Comparison of ENCODE assay signal across 1 cellular context in genomic region chr5:62412549-62413329, GRCh38.
TF ChIP-seq lines count a peak whose summit lies in the region.

IPO11 (plus strand) TSS chr5:62412763; CDS start chr5:62437280, 24,517 bp downstream.

TF ChIP-seq in HepG2, 621 proteins besides CTCF, POLR2A, EP300 and RAD21 (continued from another document and continues in another):
- TF ChIP-seq ZBTB40 (IDR thresholded peaks at IDR 0.05) = no peak
- TF ChIP-seq ZBTB40 (CRISPR knock-in tag; IDR thresholded peaks at IDR 0.05) = peak; percentile 74
- no peak for TF ChIP-seq ZNF550 (CRISPR knock-in tag; IDR thresholded peaks at IDR 0.05; ENCODE audit: borderline replicate concordance)
- TF ChIP-seq MXD3 (CRISPR knock-in tag; IDR thresholded peaks at IDR 0.05) = peak; percentile 65; the same call in 1 of the 2 replicates
- no peak for TF ChIP-seq ZBTB1 (CRISPR knock-in tag; IDR thresholded peaks at IDR 0.05; ENCODE audit: borderline replicate concordance)
- TF ChIP-seq GABPB1 (CRISPR knock-in tag; IDR thresholded peaks at IDR 0.05) = peak; percentile 84
- TF ChIP-seq ZBTB46 (CRISPR knock-in tag; IDR thresholded peaks at IDR 0.05; ENCODE audit: borderline replicate concordance) = no peak
- no peak for TF ChIP-seq PLSCR1 (CRISPR knock-in tag; IDR thresholded peaks at IDR 0.05; ENCODE audit: borderline replicate concordance)
- peak; percentile 90 for TF ChIP-seq E2F5 (CRISPR knock-in tag; conservative IDR thresholded peaks at IDR 0.05)
- no peak for TF ChIP-seq ZFAT (CRISPR knock-in tag; conservative IDR thresholded peaks at IDR 0.05)
- no peak for TF ChIP-seq SOX13 (IDR thresholded peaks at IDR 0.05)
- TF ChIP-seq SOX13 (CRISPR knock-in tag; conservative IDR thresholded peaks at IDR 0.05 in 1 of 2, IDR thresholded peaks at IDR 0.05 in 1 of 2) = peak in 1 of 2 experiments; percentile 27; a peak in 1 of 4 replicates
- TF ChIP-seq ZNF382 (CRISPR knock-in tag; IDR thresholded peaks at IDR 0.05; ENCODE audit: borderline replicate concordance) = no peak
- no peak for TF ChIP-seq ZNF510 (CRISPR knock-in tag; IDR thresholded peaks at IDR 0.05; ENCODE audit: low read depth)
- no peak for TF ChIP-seq SOX6 (IDR thresholded peaks at IDR 0.05)
- peak; percentile 54 for TF ChIP-seq SOX6 (CRISPR knock-in tag; IDR thresholded peaks at IDR 0.05)
- peak; percentile 56 for TF ChIP-seq UBTF (CRISPR knock-in tag; IDR thresholded peaks at IDR 0.05)
- no peak for TF ChIP-seq THYN1 (CRISPR knock-in tag; IDR thresholded peaks at IDR 0.05; ENCODE audit: borderline replicate concordance, low read depth)
- no peak for TF ChIP-seq JARID2 (CRISPR knock-in tag; IDR thresholded peaks at IDR 0.05; ENCODE audit: insufficient replicate concordance)
- TF ChIP-seq ZNF614 (CRISPR knock-in tag; IDR thresholded peaks at IDR 0.05; ENCODE audit: borderline replicate concordance) = no peak
- TF ChIP-seq HNF4A (CRISPR knock-in tag; IDR thresholded peaks at IDR 0.05) = no peak
- TF ChIP-seq SIN3A (IDR thresholded peaks at IDR 0.05; ENCODE audit: borderline replicate concordance, low read depth, low read length) = peak; percentile 85; the same call in 1 of the 2 replicates
- TF ChIP-seq ZNF160 (CRISPR knock-in tag; IDR thresholded peaks at IDR 0.05) = 0 out of 2 replicates have a peak, but pooled peaks have one; percentile 37
- TF ChIP-seq SP4 (CRISPR knock-in tag; IDR thresholded peaks at IDR 0.05) = peak; percentile 76; the same call in 1 of the 2 replicates
- peak; percentile 65; the same call in 1 of the 2 replicates for TF ChIP-seq SNAPC2 (CRISPR knock-in tag; IDR thresholded peaks at IDR 0.05)
- no peak for TF ChIP-seq MATR3 (CRISPR knock-in tag; IDR thresholded peaks at IDR 0.05)
- no peak for TF ChIP-seq SP1 (IDR thresholded peaks at IDR 0.05)
- TF ChIP-seq SP1 (CRISPR knock-in tag; IDR thresholded peaks at IDR 0.05) = peak; percentile 75
- no peak for TF ChIP-seq THAP8 (CRISPR knock-in tag; IDR thresholded peaks at IDR 0.05; ENCODE audit: borderline replicate concordance)
- peak; percentile 72; the same call in 1 of the 2 replicates for TF ChIP-seq NRL (CRISPR knock-in tag; IDR thresholded peaks at IDR 0.05; ENCODE audit: borderline replicate concordance)
- TF ChIP-seq ZMYM3 (CRISPR knock-in tag; IDR thresholded peaks at IDR 0.05) = peak; percentile 48; the same call in 1 of the 2 replicates
- TF ChIP-seq AKAP8 (CRISPR knock-in tag; IDR thresholded peaks at IDR 0.05) = no peak
- no peak for TF ChIP-seq ZNF496 (CRISPR knock-in tag; IDR thresholded peaks at IDR 0.05; ENCODE audit: insufficient replicate concordance)
- TF ChIP-seq KLF16 (CRISPR knock-in tag; IDR thresholded peaks at IDR 0.05) = 0 out of 4 replicates have a peak, but pooled peaks of 1 of the 2 experiments have one; percentile 55
- TF ChIP-seq ATAD3A (CRISPR knock-in tag; IDR thresholded peaks at IDR 0.05) = no peak
- peak; percentile 59; the same call in 1 of the 2 replicates for TF ChIP-seq DRAP1 (CRISPR knock-in tag; IDR thresholded peaks at IDR 0.05)
- no peak for TF ChIP-seq ZNF235 (CRISPR knock-in tag; IDR thresholded peaks at IDR 0.05; ENCODE audit: borderline replicate concordance)
- no peak for TF ChIP-seq ZBTB49 (CRISPR knock-in tag; IDR thresholded peaks at IDR 0.05; ENCODE audit: borderline replicate concordance)
- peak; percentile 30; the same call in 1 of the 2 replicates for TF ChIP-seq GLI4 (CRISPR knock-in tag; IDR thresholded peaks at IDR 0.05; ENCODE audit: borderline replicate concordance)
- TF ChIP-seq ZSCAN25 (CRISPR knock-in tag; IDR thresholded peaks at IDR 0.05) = no peak
- no peak for TF ChIP-seq DNMT1 (CRISPR knock-in tag; IDR thresholded peaks at IDR 0.05)
- TF ChIP-seq E2F2 (CRISPR knock-in tag; IDR thresholded peaks at IDR 0.05; ENCODE audit: borderline replicate concordance) = 0 out of 2 replicates have a peak, but pooled peaks have one; percentile 14
- peak; percentile 44 for TF ChIP-seq AGO1 (IDR thresholded peaks at IDR 0.05; ENCODE audit: low read depth, low read length, poor library complexity, severe bottlenecking)
- no peak for TF ChIP-seq SYNCRIP (IDR thresholded peaks at IDR 0.05; ENCODE audit: insufficient read depth, low read depth, low read length)
